In the genomic region with DNA sequence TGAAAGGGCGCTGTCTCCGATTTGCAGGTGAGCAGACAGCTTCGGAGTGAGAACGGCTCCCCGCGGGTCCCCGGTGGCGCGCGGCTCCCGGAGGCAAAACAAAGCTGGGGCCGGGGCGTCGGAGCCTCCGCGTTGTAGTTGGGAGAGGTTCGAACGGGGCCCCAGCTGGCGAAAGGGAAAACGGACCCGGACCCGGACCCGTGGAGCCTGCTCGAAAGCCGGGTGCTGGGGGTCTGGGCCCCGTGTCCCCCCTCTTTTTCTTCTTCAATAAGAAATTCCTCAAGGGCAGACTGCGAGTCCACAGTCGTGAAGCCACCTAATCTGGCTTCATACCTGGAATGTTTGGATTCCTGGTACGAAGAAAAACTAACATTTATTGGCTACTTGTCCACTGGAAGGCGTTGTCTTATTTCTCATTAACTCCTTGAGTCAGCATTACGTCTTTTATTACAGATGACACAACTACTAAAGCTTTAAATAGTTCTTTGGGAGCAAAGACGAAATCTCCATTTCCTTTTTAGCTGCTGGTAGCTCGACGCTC, we compare ENCODE assay signal across 8 cellular contexts. TPM values are rescaled to one million over a fixed set of nuclear protein-coding genes. Genes with fewer than 3 reads are reported as not detected.
DNase-seq lines count a peak whose midpoint lies in the region; ATAC-seq and TF ChIP-seq lines count a peak whose summit lies in the region.

No MANE protein-coding gene starts in this region.

- peaks cover 3% of the 10 kb centered on the region; the same call in 1 of the 2 replicates for H3K4me1 ChIP-seq in HEK293 (ENCODE audit: control insufficient read depth, insufficient read depth, low read length)
- H3K4me1 ChIP-seq in SJSA1 (replicated peaks), result peaks cover 13% of the 10 kb centered on the region; the same call in 1 of the 2 replicates
- H3K4me1 ChIP-seq in mammary epithelial cell (ENCODE audit: insufficient read depth, low read length), result peaks cover 9% of the 10 kb centered on the region
- peaks cover 28 to 43% of the 10 kb centered on the region in 2 donors for H3K4me1 ChIP-seq in gastrocnemius medialis

- intact Hi-C loops in mammary epithelial cell (cut with micrococcal nuclease) (loop anchor here (1.0 to 5.0 kb wide), 4 partner anchors 25 to 199 kb away; partner anchors contain the start of genes LNX2 and RPL21), gastrocnemius medialis (cut with DNase I; ENCODE audit: low total_unique reads) (loop anchor here (1.0 to 5.0 kb wide), 4 partner anchors 27 to 279 kb away; partner anchors contain the start of genes GTF3A, LNX2 and USP12)

- ATAC-seq in gastrocnemius medialis, result peak in 1 of 2 donors; percentile 44
- no peak for ATAC-seq in HG03432 (IDR thresholded peaks at IDR 0.05; ENCODE audit: unreplicated experiment)
- ATAC-seq in GM19467 (IDR thresholded peaks at IDR 0.05; ENCODE audit: unreplicated experiment), result no peak

- WGBS in mammary epithelial cell (ENCODE audit: low coverage, missing lambda C conversion rate), result 1% methylated on average over 27 of the region's 34 CpGs

- H3K9ac ChIP-seq in mammary epithelial cell (ENCODE audit: insufficient read depth, low read length), result peak overlapping the region; percentile 75

- no peaks in the 10 kb centered on the region for H4K20me1 ChIP-seq in mammary epithelial cell (ENCODE audit: insufficient read depth, low read length)

- CTCF ChIA-PET in AG04449 (lab: Yijun Ruan, JAX) (interaction anchor here (1.4 to 3.8 kb wide), 2 partner anchors 11 to 89 kb away, joined by 3 to 11 read pairs; no protein-coding TSS in a partner anchor), HEK293 (lab: Yijun Ruan, JAX) (interaction anchor here (0.6 to 2.0 kb wide), 2 partner anchors 375 to 533 kb away, joined by 3 to 5 read pairs; no protein-coding TSS in a partner anchor), mammary epithelial cell (lab: Charles Lee; ENCODE audit: low non-redundant PET) (no interaction called here)

- peak overlapping the region; percentile 83 for H3K4me3 ChIP-seq in AG04449 (ENCODE audit: low read depth, low read length)
- peak overlapping the region; percentile 79 for H3K4me3 ChIP-seq in HEK293 (ENCODE audit: low read depth, low read length)
- peak overlapping the region; percentile 83 for H3K4me3 ChIP-seq in SJSA1
- H3K4me3 ChIP-seq in mammary epithelial cell (replicated peaks in 1 of 3; ENCODE audit: insufficient read depth in 1 of 3, low read depth in 2 of 3, low read length in 3 of 3), result peak overlapping the region; percentile 58 to 97 (median 87)
- peak overlapping the region; percentile 57 to 93 (median 75) for H3K4me3 ChIP-seq in gastrocnemius medialis

- DNase-seq in AG04449 (ENCODE audit: low read depth, low spot score) (no peak), SJSA1 (ENCODE audit: low read depth in 1 of 2, low spot score in 2 of 2) (no peak), mammary epithelial cell (peak; percentile 75), iPS-NIHi7 (ENCODE audit: extremely low spot score) (peak; percentile 31), gastrocnemius medialis (peak in 1 of 2 donors; percentile 28)

- BruUV-seq in mammary epithelial cell (replicated peaks; lab: Mats Ljungman, UMichigan), result TSS peak; percentile 64

- no peaks in the 10 kb centered on the region for H3K27me3 ChIP-seq in SJSA1 (replicated peaks)
- H3K27me3 ChIP-seq in mammary epithelial cell (ENCODE audit: insufficient read depth, low read length), result no peaks in the 10 kb centered on the region
- no peaks in the 10 kb centered on the region for H3K27me3 ChIP-seq in gastrocnemius medialis

- no peaks in the 10 kb centered on the region for H3K36me3 ChIP-seq in HEK293 (ENCODE audit: control insufficient read depth in 2 of 2, insufficient read depth in 1 of 2, low read length in 2 of 2)
- no peaks in the 10 kb centered on the region for H3K36me3 ChIP-seq in SJSA1
- H3K36me3 ChIP-seq in mammary epithelial cell (ENCODE audit: insufficient read depth, low read length), result no peaks in the 10 kb centered on the region
- H3K36me3 ChIP-seq in gastrocnemius medialis, result no peaks in the 10 kb centered on the region

- TF ChIP-seq CTCF in AG04449 (IDR thresholded peaks at IDR 0.05; ENCODE audit: insufficient read depth, low read length, missing control alignments) (no peak), HEK293 (tag by site-specific recombination; IDR thresholded peaks at IDR 0.05) (no peak), mammary epithelial cell (conservative IDR thresholded peaks at IDR 0.05 in 1 of 2, IDR thresholded peaks at IDR 0.05 in 1 of 2; ENCODE audit: extremely low read depth in 1 of 2, insufficient read depth in 1 of 2, low read depth in 1 of 2, low read length in 2 of 2) (no peak), gastrocnemius medialis (IDR thresholded peaks at IDR 0.05 in 4 of 5, conservative IDR thresholded peaks at IDR 0.05 in 1 of 5) (no peak)

- H2AFZ ChIP-seq in mammary epithelial cell (ENCODE audit: low read depth, low read length), result peak overlapping the region; percentile 99

- no peak for TF ChIP-seq POLR2A in gastrocnemius medialis (IDR thresholded peaks at IDR 0.05)

- peak overlapping the region; percentile 85 for H3K4me2 ChIP-seq in mammary epithelial cell (ENCODE audit: insufficient read depth, low read depth, low read length)

- H3K27ac ChIP-seq in HEK293 (ENCODE audit: extremely low read depth, low read depth, low read length) (peak overlapping the region; percentile 95), SJSA1 (no peak overlapping the region), mammary epithelial cell (ENCODE audit: insufficient read depth, low read depth, low read length) (peak overlapping the region; percentile 76), gastrocnemius medialis (peak overlapping the region; percentile 88 to 97 (median 93))

- POLR2A ChIA-PET in AG04449 (lab: Yijun Ruan, JAX) (interaction anchor here (0.8 kb wide), 1 partner anchor 25 kb away, joined by 3 read pairs; no protein-coding TSS in a partner anchor), HEK293 (lab: Yijun Ruan, JAX) (interaction anchor here (1.2 to 2.9 kb wide), 2 partner anchors 26 to 170 kb away, joined by 3 to 16 read pairs; partner anchors contain the start of genes LNX2 and POLR1D)

- dilution Hi-C loops in mammary epithelial cell (cut with HindIII; ENCODE audit: low sequenced_read_pairs), result loop anchor here (5.0 kb wide), 1 partner anchor 81 kb away; no protein-coding TSS in a partner anchor

- in situ Hi-C loops in mammary epithelial cell (cut with MboI; ENCODE audit: low sequenced_read_pairs in 2 of 2) (no loop called here), gastrocnemius medialis (cut with MboI; ENCODE audit: low sequenced_read_pairs in 4 of 4) (no loop called here)

- peaks cover 35% of the 10 kb centered on the region for H3K79me2 ChIP-seq in mammary epithelial cell (ENCODE audit: insufficient read depth, low read length)

- H3K9me3 ChIP-seq in HEK293 (ENCODE audit: control insufficient read depth, insufficient read depth, low read depth, low read length) (no peaks in the 10 kb centered on the region), SJSA1 (replicated peaks) (no peaks in the 10 kb centered on the region), mammary epithelial cell (replicated peaks; ENCODE audit: insufficient read depth, low read length) (no peaks in the 10 kb centered on the region), gastrocnemius medialis (no peaks in the 10 kb centered on the region)

TF ChIP-seq in HEK293, 187 proteins besides CTCF, POLR2A, EP300 and RAD21 (continues in another document):
- TF ChIP-seq ZBTB20 (tag by site-specific recombination; IDR thresholded peaks at IDR 0.05) (peak; percentile 48), ZNF529 (tag by site-specific recombination; IDR thresholded peaks at IDR 0.05; ENCODE audit: insufficient replicate concordance) (no peak), ZNF335 (tag by site-specific recombination; conservative IDR thresholded peaks at IDR 0.05) (peak; percentile 32), ZNF629 (tag by site-specific recombination; IDR thresholded peaks at IDR 0.05) (peak; percentile 77), ZNF660 (tag by site-specific recombination; IDR thresholded peaks at IDR 0.05) (peak; percentile 98), ATF2 (tag by site-specific recombination; IDR thresholded peaks at IDR 0.05; ENCODE audit: low read depth) (0 out of 2 replicates have a peak, but pooled peaks have one; percentile 36), PRDM1 (tag by site-specific recombination; IDR thresholded peaks at IDR 0.05) (0 out of 2 replicates have a peak, but pooled peaks have one; percentile 3), ZNF169 (tag by site-specific recombination; IDR thresholded peaks at IDR 0.05) (no peak), ZNF544 (tag by site-specific recombination; IDR thresholded peaks at IDR 0.05) (no peak), ZNF132 (tag by site-specific recombination; IDR thresholded peaks at IDR 0.05; ENCODE audit: borderline replicate concordance) (no peak)

RNA-seq across cellular contexts. Expression of gene MTIF3, which starts 0.6 kb away (rescaled TPM):
- total RNA-seq in SJSA1 (2014; rRNA removed; shearing (Covaris generic)), result 16.9 and 26.9 TPM in 2 replicates
- 10 to 100 TPM; 32.2 to 35.5 TPM for total RNA-seq in mammary epithelial cell
- 41.7 TPM for polyA plus RNA-seq in mammary epithelial cell
- 21.4 TPM for polyA minus RNA-seq in mammary epithelial cell
- total RNA-seq in gastrocnemius medialis, result 100 to 1,000 TPM in 2 of 4 donors, 10 to 100 TPM in 2; 73.9 to 113 (median 89.1) TPM

RNA-seq across cellular contexts. Expression of gene GTF3A, which starts 26.6 kb away (rescaled TPM):
- 58.8 and 106 TPM in 2 replicates for total RNA-seq in SJSA1 (2014; rRNA removed; shearing (Covaris generic))
- total RNA-seq in mammary epithelial cell (10 to 100 TPM; 62.0 to 69.3 TPM), gastrocnemius medialis (100 to 1,000 TPM; 179 to 304 (median 242) TPM)
- polyA plus RNA-seq in mammary epithelial cell, result 83.1 TPM
- 24.3 TPM for polyA minus RNA-seq in mammary epithelial cell

Comparison
In these comparisons a context has a peak if more than half of its experiments do, and no peak if none do; other contexts are left out.
1. DNase-seq: peak in mammary epithelial cell (single experiment) and iPS-NIHi7 (single experiment); none in AG04449 (single experiment) and SJSA1 (0 of 2).
2. Peak in every context shown above with its lines, with median percentiles within 50 percentile points of each other: H3K4me3 ChIP-seq.